ENCODE assay signal across 1 cellular context in genomic region chr5:140010798-140011197, GRCh38.
TF ChIP-seq lines count a peak whose summit lies in the region.

No MANE protein-coding gene starts in this region.

TF ChIP-seq in GM12878, 131 proteins besides CTCF, POLR2A, EP300 and RAD21 (continued from another document):
- TF ChIP-seq, protein P1, sequence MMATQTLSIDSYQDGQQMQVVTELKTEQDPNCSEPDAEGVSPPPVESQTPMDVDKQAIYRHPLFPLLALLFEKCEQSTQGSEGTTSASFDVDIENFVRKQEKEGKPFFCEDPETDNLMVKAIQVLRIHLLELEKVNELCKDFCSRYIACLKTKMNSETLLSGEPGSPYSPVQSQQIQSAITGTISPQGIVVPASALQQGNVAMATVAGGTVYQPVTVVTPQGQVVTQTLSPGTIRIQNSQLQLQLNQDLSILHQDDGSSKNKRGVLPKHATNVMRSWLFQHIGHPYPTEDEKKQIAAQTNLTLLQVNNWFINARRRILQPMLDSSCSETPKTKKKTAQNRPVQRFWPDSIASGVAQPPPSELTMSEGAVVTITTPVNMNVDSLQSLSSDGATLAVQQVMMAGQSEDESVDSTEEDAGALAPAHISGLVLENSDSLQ (IDR thresholded peaks at IDR 0.05): no peak
- TF ChIP-seq SKIL (IDR thresholded peaks at IDR 0.05; ENCODE audit: low read depth, poor library complexity, severe bottlenecking) (no peak), MTA2 (IDR thresholded peaks at IDR 0.05; ENCODE audit: low read depth) (no peak), STAT3 (IDR thresholded peaks at IDR 0.05; ENCODE audit: low read depth, low read length) (no peak)
